ENCODE assay signal across 28 cellular contexts in the genomic region with DNA sequence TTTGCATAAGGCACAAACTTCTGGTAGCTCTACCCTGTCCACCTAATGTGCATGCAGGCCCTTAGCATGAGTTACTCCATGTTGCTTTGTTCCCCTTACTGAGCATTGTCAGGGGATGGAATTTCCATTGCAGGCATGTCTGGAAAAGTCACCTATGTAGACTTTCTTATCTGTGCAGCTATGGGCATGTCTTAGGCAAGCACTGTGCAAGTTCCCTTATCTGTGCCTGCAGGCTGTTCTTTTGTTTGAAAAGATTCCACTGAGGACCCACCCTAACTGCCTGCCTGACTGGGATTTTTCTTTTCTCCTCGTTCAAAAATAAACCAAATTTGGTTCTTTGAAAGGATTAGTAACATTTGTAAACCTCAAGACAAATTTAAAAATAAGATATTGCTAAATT.
"Had no signal": no experiment of that assay in that cellular context is flagged by ENCODE, and none has a peak within 500 bp of the region (broad histone marks: within the 10 kb centered on the region; RNA-seq: fewer than 3 reads in every experiment).

No MANE protein-coding gene starts in this region.

- H3K36me3 ChIP-seq: heart right ventricle, lower lobe of right lung, right lobe of liver, suprapubic skin, transverse colon, vagina had no signal

- H3K9me3 ChIP-seq: lower lobe of right lung, right lobe of liver, transverse colon, vagina had no signal

- H3K27ac ChIP-seq: dorsolateral prefrontal cortex, epithelial cell of prostate, heart right ventricle, lower lobe of right lung, parathyroid adenoma, right lobe of liver, suprapubic skin, transverse colon, vagina had no signal

- H3K27me3 ChIP-seq: dorsolateral prefrontal cortex, heart right ventricle, right lobe of liver, suprapubic skin, transverse colon, vagina had no signal

- H3K9ac ChIP-seq: parathyroid adenoma had no signal

- H3K4me3 ChIP-seq: dorsolateral prefrontal cortex, heart right ventricle, lower lobe of right lung, mucosa of descending colon, right lobe of liver, suprapubic skin, transverse colon, vagina had no signal

- DNase-seq: cortex of kidney; dorsolateral prefrontal cortex; effector CD4-positive, alpha-beta T cell; foreskin fibroblast; glutamatergic neuron; heart right ventricle; hippocampal formation; kidney glomerular epithelial cell; left colon; left ventricle myocardium superior; lower lobe of right lung; mucosa of descending colon; naive B cell; right lobe of liver; small intestine; stimulated activated CD4-positive, alpha-beta T cell treated with anti-CD3 and anti-CD28 coated beads, Interleukin-15, amount 100 ng/mL, for 24 hours; stimulated activated CD4-positive, alpha-beta T cell treated with anti-CD3 and anti-CD28 coated beads, Interleukin-2, amount 100 ng/mL, for 48 hours; stimulated activated CD8-positive, alpha-beta memory T cell treated with anti-CD3 and anti-CD28 coated beads, Interleukin-4, amount 100 ng/mL, for 48 hours; stimulated activated naive CD4-positive, alpha-beta T cell; stimulated activated naive CD8-positive, alpha-beta T cell treated with anti-CD3 and anti-CD28 coated beads, Interleukin-15, amount 100 ng/mL, for 72 hours; transverse colon had no signal

- ATAC-seq: esophagus mucosa; heart right ventricle; left colon; left ventricle myocardium superior; lower lobe of right lung; mucosa of descending colon; natural killer cell treated with Interleukin-12 subunit alpha and Interleukin-12 subunit beta and Interleukin-15 and Interleukin-18, amount 100 ng/mL, for 72 hours; right lobe of liver; stimulated activated naive CD8-positive, alpha-beta T cell treated with anti-CD3 and anti-CD28 coated beads, Interleukin-15, amount 100 ng/mL, for 72 hours had no signal

- FAIRE-seq: islet of Langerhans had no signal

- H2AFZ ChIP-seq: parathyroid adenoma had no signal

- H3K4me1 ChIP-seq: heart right ventricle, lower lobe of right lung, parathyroid adenoma, right lobe of liver, suprapubic skin, transverse colon, vagina had no signal
